9 cellular contexts compared by ENCODE assay signal in the genomic region with DNA sequence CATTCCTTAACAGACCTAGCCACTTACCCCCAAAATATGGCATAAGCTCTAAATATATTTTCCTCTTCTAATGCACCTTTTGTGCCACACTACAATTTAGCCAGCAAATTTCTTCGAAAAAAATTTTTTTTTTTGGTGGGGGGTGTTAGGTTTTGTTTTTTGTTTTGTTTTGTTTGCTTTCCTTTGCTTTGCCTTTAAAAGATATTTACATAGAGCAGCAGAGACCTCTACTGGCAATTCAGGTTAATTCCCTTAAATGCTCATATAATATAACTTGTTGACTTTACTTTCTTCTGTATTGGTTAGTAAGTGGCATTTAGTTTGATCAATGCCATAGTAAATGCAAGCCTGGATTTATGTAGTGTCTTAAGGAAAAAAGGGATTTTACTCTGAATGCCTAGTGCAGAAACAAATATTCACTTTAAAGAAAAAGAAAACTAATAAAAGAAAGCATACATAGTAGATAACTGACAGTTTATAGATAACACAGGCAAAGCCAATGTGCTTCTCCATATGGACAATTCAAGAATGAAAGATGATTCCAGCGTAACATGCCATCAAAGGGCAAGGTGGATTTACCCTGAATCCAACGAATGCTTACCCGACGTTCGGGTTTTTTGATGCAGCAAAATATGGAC.
DNase-seq lines count a peak whose midpoint lies in the region; ATAC-seq, FAIRE-seq and TF ChIP-seq lines count a peak whose summit lies in the region.
"Had no signal": no experiment of that assay in that cellular context is flagged by ENCODE, and none has a peak within 500 bp of the region (broad histone marks: within the 10 kb centered on the region; RNA-seq: fewer than 3 reads in every experiment).

No MANE protein-coding gene starts in this region.

- peak; percentile 60 for FAIRE-seq in frontal cortex (lab: Jason Lieb, UNC)

- H3K9me3 ChIP-seq in RWPE2 (ENCODE audit: severe bottlenecking) = no peaks in the 10 kb centered on the region
- no peaks in the 10 kb centered on the region for H3K9me3 ChIP-seq in upper lobe of left lung
- H3K9me3 ChIP-seq: SJCRH30 had no signal

- 71 to 72% methylated on average over 6 of the region's 6 CpGs for WGBS in upper lobe of left lung, 2 donors

- H3K4me1 ChIP-seq in RWPE2 (ENCODE audit: insufficient read depth, poor library complexity, severe bottlenecking) (no peaks in the 10 kb centered on the region), upper lobe of left lung (no peaks in the 10 kb centered on the region)
- H3K4me1 ChIP-seq: SJCRH30 had no signal

- peak; percentile 26 for DNase-seq in ACHN
- no peak for DNase-seq in RWPE2 (ENCODE audit: low spot score)
- DNase-seq in frontal cortex (ENCODE audit: low spot score in 2 of 2) = no peak
- DNase-seq in SHP77 treated with DMSO at 0.1 percent for 48 hours (lab: John Stamatoyannopoulos, UW) = no peak
- no peak for DNase-seq in GF-D8 (lab: John Stamatoyannopoulos, UW)
- DNase-seq in upper lobe of left lung = no peak

- TF ChIP-seq CTCF in RWPE2 (IDR thresholded peaks at IDR 0.05; ENCODE audit: poor library complexity, severe bottlenecking) = peak; percentile 81
- peak in 2 of 6 experiments; percentile 21 to 27 for TF ChIP-seq CTCF in upper lobe of left lung (IDR thresholded peaks at IDR 0.05)

- no peaks in the 10 kb centered on the region for H3K36me3 ChIP-seq in RWPE2 (ENCODE audit: low read depth)
- no peaks in the 10 kb centered on the region for H3K36me3 ChIP-seq in upper lobe of left lung
- H3K36me3 ChIP-seq: SJCRH30 had no signal

- H3K4me3 ChIP-seq in RWPE2 (ENCODE audit: severe bottlenecking) = no peak overlapping the region
- no peak overlapping the region for H3K4me3 ChIP-seq in upper lobe of left lung
- H3K4me3 ChIP-seq: SJCRH30 had no signal

- ATAC-seq in GM18867 (IDR thresholded peaks at IDR 0.05; ENCODE audit: unreplicated experiment) (peak; percentile 53), RWPE2 (ENCODE audit: low read depth) (no peak), HG03139 (IDR thresholded peaks at IDR 0.05; ENCODE audit: unreplicated experiment) (no peak), upper lobe of left lung (ENCODE audit: low FRiP score in 2 of 2) (no peak)

- no peak overlapping the region for H3K27ac ChIP-seq in RWPE2 (ENCODE audit: poor library complexity, severe bottlenecking)
- no peak overlapping the region for H3K27ac ChIP-seq in upper lobe of left lung
- H3K27ac ChIP-seq: SJCRH30 had no signal

- TF ChIP-seq POLR2A in upper lobe of left lung (IDR thresholded peaks at IDR 0.05) = no peak

- H3K27me3 ChIP-seq in RWPE2 (ENCODE audit: insufficient read depth, poor library complexity, severe bottlenecking) (no peaks in the 10 kb centered on the region), upper lobe of left lung (no peaks in the 10 kb centered on the region)
- H3K27me3 ChIP-seq: SJCRH30 had no signal

- TF ChIP-seq EP300 in upper lobe of left lung (IDR thresholded peaks at IDR 0.05) = no peak

- in situ Hi-C loops in ACHN (cut with HindIII; ENCODE audit: low pct_ligation_motif_present, low pct_unique_long_range_greater_than_20kb, low sequenced_read_pairs) = no loop called here
